In the genomic region with DNA sequence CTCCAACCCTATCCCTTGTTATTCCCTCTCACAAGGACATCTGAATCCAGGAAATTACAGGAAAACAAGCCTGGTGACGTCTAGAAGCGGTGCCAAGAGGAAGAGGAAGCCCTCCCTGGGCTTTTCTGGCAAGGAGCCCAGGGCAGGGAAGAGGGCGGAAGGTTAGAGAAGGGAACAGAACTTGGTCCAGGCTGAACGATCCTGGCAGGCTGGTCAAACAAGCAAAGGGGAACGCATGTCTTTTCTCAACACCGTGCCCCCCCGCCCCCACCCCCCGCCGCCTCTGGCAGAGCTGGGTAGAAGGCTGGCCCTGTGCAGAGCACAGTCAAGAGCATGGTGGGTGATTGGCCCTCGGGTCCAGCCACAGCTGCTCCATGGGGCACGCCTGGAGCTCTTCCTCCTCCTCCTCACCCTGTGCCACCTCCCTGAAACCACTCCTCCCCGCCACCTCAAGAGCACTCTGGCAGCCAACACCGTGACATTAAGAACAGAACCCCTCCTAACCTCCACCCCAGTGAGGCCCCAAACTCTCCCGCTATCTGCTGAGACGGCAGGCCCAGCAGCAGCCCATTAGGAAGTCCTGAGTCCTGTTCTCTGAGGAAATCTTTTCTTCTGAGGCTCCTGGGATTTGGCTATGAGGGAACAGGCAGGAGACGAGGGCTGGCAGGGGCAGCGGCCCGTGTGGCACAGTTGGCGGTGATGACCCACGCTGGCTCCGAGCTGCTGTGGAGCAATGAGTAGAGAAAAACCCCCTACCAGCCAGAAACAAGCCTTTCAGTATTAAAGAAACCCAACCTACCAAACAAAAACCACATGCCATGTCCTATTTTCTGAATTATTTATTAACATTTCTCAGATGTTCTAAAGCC, we compare ENCODE assay signal across 8 cellular contexts. TPM values are rescaled to one million over a fixed set of nuclear protein-coding genes. Genes with fewer than 3 reads are reported as not detected.
DNase-seq lines count a peak whose midpoint lies in the region; ATAC-seq and TF ChIP-seq lines count a peak whose summit lies in the region.

No MANE protein-coding gene starts in this region.

- TF ChIP-seq CTCF in SK-N-SH (IDR thresholded peaks at IDR 0.05): no peak
- no peak for TF ChIP-seq CTCF in heart left ventricle (IDR thresholded peaks at IDR 0.05)

- 78% methylated on average over 17 of the region's 21 CpGs for WGBS in SK-N-SH (ENCODE audit: low lambda C conversion rate)
- WGBS in heart left ventricle, 4 donors: 43 to 53% (median 48%) methylated on average over 20 to 21 of the region's 21 CpGs

- no peak overlapping the region for H3K9ac ChIP-seq in SK-N-SH

- CTCF ChIA-PET in SK-N-SH (lab: Yijun Ruan, JAX): interaction anchor here (0.7 to 18.3 kb wide), 19 partner anchors 8 to 395 kb away, joined by 3 to 246 read pairs (median 8); a partner anchor contains a TSS

- H3K27me3 ChIP-seq in H7 (ENCODE audit: control insufficient read depth, insufficient read depth, low read length) (no peaks in the 10 kb centered on the region), SK-N-SH (ENCODE audit: insufficient read depth) (no peaks in the 10 kb centered on the region), heart left ventricle (no peaks in the 10 kb centered on the region)

- no peaks in the 10 kb centered on the region for H3F3A ChIP-seq in SK-N-SH (replicated peaks; ENCODE audit: insufficient read depth)

- H3K9me2 ChIP-seq in SK-N-SH: no peaks in the 10 kb centered on the region

- H4K20me1 ChIP-seq in SK-N-SH (ENCODE audit: insufficient read depth): no peaks in the 10 kb centered on the region

- POLR2A ChIA-PET in SK-N-SH (lab: Yijun Ruan, JAX): no interaction called here

- TF ChIP-seq POLR2A in heart left ventricle (IDR thresholded peaks at IDR 0.05): no peak

- no peak for TF ChIP-seq RAD21 in SK-N-SH (IDR thresholded peaks at IDR 0.05; ENCODE audit: low read length)

- no peak overlapping the region for H3K4me2 ChIP-seq in SK-N-SH

- H2AFZ ChIP-seq in SK-N-SH (ENCODE audit: low read depth): no peak overlapping the region

- ATAC-seq in heart left ventricle (peak; percentile 51 to 84 (median 60)), HG03378 (IDR thresholded peaks at IDR 0.05; ENCODE audit: unreplicated experiment) (no peak)

- H3K4me3 ChIP-seq in H7 (ENCODE audit: insufficient read depth, low read depth, low read length) (no peak overlapping the region), SK-N-SH (ENCODE audit: low read depth in 2 of 2, low read length in 1 of 2) (no peak overlapping the region), heart left ventricle (peak overlapping the region in 1 of 12 donors; percentile 12)

- H3K9me3 ChIP-seq in SK-N-SH (no peaks in the 10 kb centered on the region), heart left ventricle (no peaks in the 10 kb centered on the region)

- H3K4me1 ChIP-seq in SK-N-SH (ENCODE audit: control insufficient read depth in 1 of 2, insufficient read depth in 2 of 2, low read depth in 1 of 2, low read length in 1 of 2): peaks cover 15 to 26% of the 10 kb centered on the region in 2 experiments; a peak in 2 of 4 replicates
- H3K4me1 ChIP-seq in heart left ventricle: peaks cover 8 to 40% (median 23%) of the 10 kb centered on the region in 12 donors

- peak overlapping the region; percentile 32 to 69; a peak in 3 of 4 replicates for H3K27ac ChIP-seq in SK-N-SH (ENCODE audit: low read depth in 2 of 2, low read length in 1 of 2)
- peak overlapping the region; percentile 47 to 91 (median 76) for H3K27ac ChIP-seq in heart left ventricle

- TF ChIP-seq EP300 in SK-N-SH (IDR thresholded peaks at IDR 0.05; ENCODE audit: borderline replicate concordance in 1 of 2, low read depth in 1 of 2, low read length in 1 of 2): no peak

- intact Hi-C loops in heart left ventricle (cut with DNase I): loop anchor here in 9 of 10 donors (1.0 to 10.0 kb wide), 15 partner anchors 43 to 391 kb away; a partner anchor contains a TSS

- H3K36me3 ChIP-seq in H7 (replicated peaks; ENCODE audit: control insufficient read depth, insufficient read depth, low read length): no peaks in the 10 kb centered on the region
- H3K36me3 ChIP-seq in SK-N-SH (replicated peaks in 1 of 2; ENCODE audit: control insufficient read depth in 1 of 2, insufficient read depth in 2 of 2, low read length in 1 of 2): peaks cover 5 to 10% of the 10 kb centered on the region in 2 experiments
- peaks cover 0 to 7% (median 0%) of the 10 kb centered on the region in 9 donors for H3K36me3 ChIP-seq in heart left ventricle

- no peaks in the 10 kb centered on the region for H3K79me2 ChIP-seq in SK-N-SH (ENCODE audit: insufficient read depth)

- DNase-seq in H7 (peak; percentile 56), SK-N-SH (peak; percentile 66), heart left ventricle (peak; percentile 79 to 87 (median 82)), smooth muscle cell of the brain vasculature (ENCODE audit: low read depth, low spot score) (peak; percentile 54), NCI-H1436 (lab: John Stamatoyannopoulos, UW) (no peak), glomerular visceral epithelial cell (ENCODE audit: extremely low spot score) (no peak), SIG-M5 (lab: John Stamatoyannopoulos, UW) (no peak)

TF ChIP-seq in SK-N-SH, 30 proteins besides CTCF, POLR2A, EP300 and RAD21:
- TF ChIP-seq MEF2A (IDR thresholded peaks at IDR 0.05; ENCODE audit: borderline replicate concordance, low read depth) (no peak), CHD2 (IDR thresholded peaks at IDR 0.05; ENCODE audit: low read length, partially characterized antibody) (no peak), RCOR1 (IDR thresholded peaks at IDR 0.05; ENCODE audit: low read length) (no peak), NFIC (IDR thresholded peaks at IDR 0.05; ENCODE audit: borderline replicate concordance) (peak; percentile 65), TAF1 (IDR thresholded peaks at IDR 0.05; ENCODE audit: borderline replicate concordance, low read depth, low read length) (no peak), SIN3A (IDR thresholded peaks at IDR 0.05; ENCODE audit: borderline replicate concordance, low read depth, low read length) (no peak), RFX5 (IDR thresholded peaks at IDR 0.05; ENCODE audit: low read length) (no peak), GABPA (IDR thresholded peaks at IDR 0.05; ENCODE audit: low read depth) (no peak)
- TF ChIP-seq, protein P1, sequence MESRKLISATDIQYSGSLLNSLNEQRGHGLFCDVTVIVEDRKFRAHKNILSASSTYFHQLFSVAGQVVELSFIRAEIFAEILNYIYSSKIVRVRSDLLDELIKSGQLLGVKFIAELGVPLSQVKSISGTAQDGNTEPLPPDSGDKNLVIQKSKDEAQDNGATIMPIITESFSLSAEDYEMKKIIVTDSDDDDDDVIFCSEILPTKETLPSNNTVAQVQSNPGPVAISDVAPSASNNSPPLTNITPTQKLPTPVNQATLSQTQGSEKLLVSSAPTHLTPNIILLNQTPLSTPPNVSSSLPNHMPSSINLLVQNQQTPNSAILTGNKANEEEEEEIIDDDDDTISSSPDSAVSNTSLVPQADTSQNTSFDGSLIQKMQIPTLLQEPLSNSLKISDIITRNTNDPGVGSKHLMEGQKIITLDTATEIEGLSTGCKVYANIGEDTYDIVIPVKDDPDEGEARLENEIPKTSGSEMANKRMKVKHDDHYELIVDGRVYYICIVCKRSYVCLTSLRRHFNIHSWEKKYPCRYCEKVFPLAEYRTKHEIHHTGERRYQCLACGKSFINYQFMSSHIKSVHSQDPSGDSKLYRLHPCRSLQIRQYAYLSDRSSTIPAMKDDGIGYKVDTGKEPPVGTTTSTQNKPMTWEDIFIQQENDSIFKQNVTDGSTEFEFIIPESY (IDR thresholded peaks at IDR 0.05; ENCODE audit: borderline replicate concordance, low read depth): no peak

RNA-seq across cellular contexts. Expression of a gene that starts 7.3 kb away (rescaled TPM):
- total RNA-seq in H7 (2014; rRNA removed; shearing (Covaris generic)): 8.5 and 9.0 TPM in 2 replicates
- polyA plus RNA-seq in SK-N-SH (2012; rRNA removed) (4.3 and 5.1 TPM in 2 replicates), heart left ventricle (1 to 10 TPM; 2.1 to 4.4 TPM)
- polyA plus RNA-seq in SK-N-SH (2012; cell fraction: cytosol; rRNA removed): 2.0 and 3.9 TPM in 2 replicates
- 13.7 and 16.4 TPM in 2 replicates for polyA plus RNA-seq in SK-N-SH (2012; cell fraction: nucleus; rRNA removed)
- 10 to 100 TPM in 1 of 9 donors, 1 to 10 TPM in 8; 3.5 to 11.6 (median 4.3) TPM for total RNA-seq in heart left ventricle

RNA-seq across cellular contexts. Expression of a gene that starts 7.4 kb away (rescaled TPM):
- total RNA-seq in H7 (2014; rRNA removed; shearing (Covaris generic)): 7.0 and 12.3 TPM in 2 replicates
- polyA plus RNA-seq in SK-N-SH (2012; rRNA removed): 19.5 and 21.0 TPM in 2 replicates
- 8.6 and 12.2 TPM in 2 replicates for polyA plus RNA-seq in SK-N-SH (2012; cell fraction: cytosol; rRNA removed)
- polyA plus RNA-seq in SK-N-SH (2012; cell fraction: nucleus; rRNA removed): 52.0 and 82.9 TPM in 2 replicates
- total RNA-seq in heart left ventricle: 10 to 100 TPM in 4 of 9 donors, 1 to 10 TPM in 5; 7.6 to 15.6 (median 8.6) TPM
- 10 to 100 TPM; 11.8 to 26.9 TPM for polyA plus RNA-seq in heart left ventricle

RNA-seq across cellular contexts. Expression of a gene that starts 13.2 kb away (rescaled TPM):
- total RNA-seq in H7 (2014; rRNA removed; shearing (Covaris generic)): 5.5 and 6.8 TPM in 2 replicates
- 5.7 and 9.0 TPM in 2 replicates for polyA plus RNA-seq in SK-N-SH (2012; rRNA removed)
- 4.1 and 6.2 TPM in 2 replicates for polyA plus RNA-seq in SK-N-SH (2012; cell fraction: cytosol; rRNA removed)
- polyA plus RNA-seq in SK-N-SH (2012; cell fraction: nucleus; rRNA removed): 3.3 and 3.4 TPM in 2 replicates
- total RNA-seq in heart left ventricle: 1 to 10 TPM; 1.7 to 5.6 (median 2.9) TPM
- polyA plus RNA-seq in heart left ventricle: 1 to 10 TPM; 2.7 to 7.0 TPM

RNA-seq across cellular contexts. Expression of a gene that starts 13.9 kb away (rescaled TPM):
- 44.9 and 52.2 TPM in 2 replicates for total RNA-seq in H7 (2014; rRNA removed; shearing (Covaris generic))
- polyA plus RNA-seq in SK-N-SH (2012; rRNA removed) (31.3 and 37.8 TPM in 2 replicates), heart left ventricle (10 to 100 TPM in 1 of 2 donors, 1 to 10 TPM in 1; 7.8 to 15.6 TPM)
- polyA plus RNA-seq in SK-N-SH (2012; cell fraction: cytosol; rRNA removed): 12.3 and 19.7 TPM in 2 replicates
- 79.0 and 110 TPM in 2 replicates for polyA plus RNA-seq in SK-N-SH (2012; cell fraction: nucleus; rRNA removed)
- total RNA-seq in heart left ventricle: 10 to 100 TPM in 4 of 9 donors, 1 to 10 TPM in 5; 6.2 to 19.9 (median 9.5) TPM

RNA-seq across cellular contexts. Expression of a gene that starts 29.0 kb away (rescaled TPM):
- 3.6 and 6.4 TPM in 2 replicates for total RNA-seq in H7 (2014; rRNA removed; shearing (Covaris generic))
- 4.4 and 4.9 TPM in 2 replicates for polyA plus RNA-seq in SK-N-SH (2012; rRNA removed)
- polyA plus RNA-seq in SK-N-SH (2012; cell fraction: cytosol; rRNA removed): 0.66 and 0.98 TPM in 2 replicates
- polyA plus RNA-seq in SK-N-SH (2012; cell fraction: nucleus; rRNA removed): 30.1 and 51.0 TPM in 2 replicates
- total RNA-seq in heart left ventricle: 1 to 10 TPM in 3 of 9 donors, under 1 TPM in 4, not detected in 2; 0.27 to 1.7 (median 0.60) TPM
- polyA plus RNA-seq in heart left ventricle: under 1 TPM; 0.21 to 0.30 TPM

Comparison
In these comparisons a context has a peak if more than half of its experiments do, and no peak if none do; other contexts are left out.
1. DNase-seq: peak in H7 (single experiment), SK-N-SH (single experiment), heart left ventricle (5 of 5) and smooth muscle cell of the brain vasculature (single experiment); none in NCI-H1436 (single experiment), glomerular visceral epithelial cell (single experiment) and SIG-M5 (single experiment).